Comparison of ENCODE assay signal across 11 cellular contexts in genomic region chr1:36115200-36115669, GRCh38. TPM values are rescaled to one million over a fixed set of nuclear protein-coding genes. Genes with fewer than 3 reads are reported as not detected.
DNase-seq lines count a peak whose midpoint lies in the region; TF ChIP-seq lines count a peak whose summit lies in the region.
"Had no signal": no experiment of that assay in that cellular context is flagged by ENCODE, and none has a peak within 500 bp of the region (broad histone marks: within the 10 kb centered on the region; RNA-seq: fewer than 3 reads in every experiment).

No MANE protein-coding gene starts in this region.

- no peak overlapping the region for H3K4me2 ChIP-seq in trophoblast cell (ENCODE audit: low read length)
- H3K4me2 ChIP-seq: KMS-11 had no signal

- H2BK120ac ChIP-seq in trophoblast cell (ENCODE audit: insufficient read depth, low read length, poor library complexity) = no peak overlapping the region

- H3K4me1 ChIP-seq in NT2/D1 (ENCODE audit: insufficient read depth, insufficient read length) = peaks cover 36% of the 10 kb centered on the region
- H3K4me1 ChIP-seq in trophoblast cell (ENCODE audit: control insufficient read depth in 1 of 2, insufficient read depth in 2 of 2, low read length in 2 of 2) = peaks cover 12 to 19% of the 10 kb centered on the region in 2 experiments
- H3K4me1 ChIP-seq in A673 (ENCODE audit: insufficient read depth, low read length, poor library complexity, severe bottlenecking) = no peaks in the 10 kb centered on the region

- TF ChIP-seq CTCF in fibroblast of mammary gland (conservative IDR thresholded peaks at IDR 0.05; ENCODE audit: control insufficient read depth, insufficient read depth, low read depth, low read length) (no peak), A673 (conservative IDR thresholded peaks at IDR 0.05; ENCODE audit: low read depth, low read length) (no peak)

- no peak overlapping the region for H3K4ac ChIP-seq in trophoblast cell (ENCODE audit: low read depth, low read length)

- peak overlapping the region; percentile 7 for H4K8ac ChIP-seq in trophoblast cell (ENCODE audit: low read depth, low read length)

- H3K9ac ChIP-seq in NT2/D1 (ENCODE audit: insufficient read length, low read depth) (peak overlapping the region; percentile 34), trophoblast cell (ENCODE audit: low read length) (no peak overlapping the region)
- H3K9ac ChIP-seq: KMS-11 had no signal

- H3K36me3 ChIP-seq in NT2/D1 (ENCODE audit: insufficient read depth, insufficient read length, low read length) (no peaks in the 10 kb centered on the region), trophoblast cell (ENCODE audit: control insufficient read depth in 1 of 2, insufficient read depth in 2 of 2, low read length in 2 of 2) (no peaks in the 10 kb centered on the region), A673 (ENCODE audit: insufficient read depth, low read length, poor library complexity, severe bottlenecking) (no peaks in the 10 kb centered on the region)

- H2AFZ ChIP-seq in trophoblast cell (ENCODE audit: insufficient read depth, low read length, poor library complexity) = no peak overlapping the region

- H3K27ac ChIP-seq in trophoblast cell (ENCODE audit: low read depth, low read length) (no peak overlapping the region), A673 (ENCODE audit: low read depth, low read length, poor library complexity, severe bottlenecking) (no peak overlapping the region)
- H3K27ac ChIP-seq: KMS-11 had no signal

- POLR2A ChIA-PET in A673 (lab: Charles Lee; ENCODE audit: low non-redundant PET) = no interaction called here

- H3K14ac ChIP-seq in trophoblast cell (ENCODE audit: low read length) = no peak overlapping the region

- no TSS peak for BruUV-seq in A673 (replicated peaks; lab: Mats Ljungman, UMichigan)

- H3K79me2 ChIP-seq in trophoblast cell (ENCODE audit: control insufficient read depth, insufficient read depth, low read length, poor library complexity) = no peaks in the 10 kb centered on the region

- DNase-seq in C1 segment of cervical spinal cord (lab: John Stamatoyannopoulos, UW) (peak in 10 of 14 donors; percentile 16 to 86 (median 37)), NT2/D1 (ENCODE audit: low read depth, low spot score) (no peak), fibroblast of mammary gland (ENCODE audit: low read depth) (peak; percentile 54), trophoblast cell (no peak), SW 1271 (lab: John Stamatoyannopoulos, UW) (no peak), NCI-H774 (lab: John Stamatoyannopoulos, UW) (no peak), A673 (ENCODE audit: low spot score) (no peak), NCI-H510A (lab: John Stamatoyannopoulos, UW) (no peak)
- DNase-seq: PC-3 had no signal

- no peak overlapping the region for H2BK5ac ChIP-seq in trophoblast cell (ENCODE audit: low read depth, low read length, poor library complexity)

- H3K27me3 ChIP-seq in NT2/D1 (ENCODE audit: insufficient read depth, insufficient read length) (no peaks in the 10 kb centered on the region), trophoblast cell (ENCODE audit: insufficient read depth, low read length) (no peaks in the 10 kb centered on the region), A673 (replicated peaks; ENCODE audit: insufficient read depth, low read depth, low read length, poor library complexity) (no peaks in the 10 kb centered on the region)

- no peak overlapping the region for H4K12ac ChIP-seq in trophoblast cell (ENCODE audit: low read depth, low read length)

- CTCF ChIA-PET in A673 (lab: Charles Lee) = interaction anchor here (1.1 kb wide), 1 partner anchor 20 kb away, joined by 4 read pairs; no protein-coding TSS in a partner anchor

- no peaks in the 10 kb centered on the region for H3K79me1 ChIP-seq in trophoblast cell (ENCODE audit: low read length)

- H4K91ac ChIP-seq in trophoblast cell (ENCODE audit: low read depth, low read length) = no peak overlapping the region

- no peaks in the 10 kb centered on the region for H3K9me3 ChIP-seq in NT2/D1 (ENCODE audit: insufficient read depth, low read length)
- H3K9me3 ChIP-seq in trophoblast cell (ENCODE audit: insufficient read depth, low read depth, low read length) = no peaks in the 10 kb centered on the region
- no peaks in the 10 kb centered on the region for H3K9me3 ChIP-seq in A673 (ENCODE audit: low read depth, low read length, poor library complexity, severe bottlenecking)

- H2BK12ac ChIP-seq in trophoblast cell (ENCODE audit: low read length) = no peak overlapping the region

- no peak overlapping the region for H3K18ac ChIP-seq in trophoblast cell (ENCODE audit: low read length)

- intact Hi-C loops in A673 (cut with micrococcal nuclease; ENCODE audit: unreplicated experiment) = no loop called here

- no peak overlapping the region for H3K23ac ChIP-seq in trophoblast cell (ENCODE audit: low read length)

- WGBS in trophoblast cell (ENCODE audit: extremely low coverage, insufficient coverage, insufficient read length) = no CpG with 5 or more reads among the region's 18 CpGs

- H3K4me3 ChIP-seq in NT2/D1 (ENCODE audit: insufficient read length, low read depth) = no peak overlapping the region
- H3K4me3 ChIP-seq in fibroblast of mammary gland (ENCODE audit: control insufficient read depth, low read depth, low read length) = no peak overlapping the region
- H3K4me3 ChIP-seq in trophoblast cell (ENCODE audit: low read depth, low read length) = no peak overlapping the region
- no peak overlapping the region for H3K4me3 ChIP-seq in A673 (ENCODE audit: low read depth, low read length, poor library complexity, severe bottlenecking)

- H2AK5ac ChIP-seq in trophoblast cell (ENCODE audit: low read length) = no peak overlapping the region

RNA-seq across cellular contexts. Expression of gene COL8A2, which starts 9.8 kb away (rescaled TPM):
- polyA plus RNA-seq in trophoblast cell (2013) = 0.25 and 0.27 TPM in 2 replicates
- 0.22 and 0.24 TPM in 2 replicates for total RNA-seq in A673 (2021)

RNA-seq across cellular contexts. Expression of gene ADPRS, which starts 26.5 kb away (rescaled TPM):
- 14.7 and 16.2 TPM in 2 replicates for polyA plus RNA-seq in trophoblast cell (2013)
- 34.2 and 37.2 TPM in 2 replicates for total RNA-seq in A673 (2021)

RNA-seq across cellular contexts. Expression of gene TEKT2, which starts 31.3 kb away (rescaled TPM):
- polyA plus RNA-seq in trophoblast cell (2013) = 0.36 and 0.49 TPM in 2 replicates
- total RNA-seq in A673 (2021) = 2.8 and 4.6 TPM in 2 replicates
- total RNA-seq: natural killer cell treated with Interleukin-12 subunit alpha and Interleukin-12 subunit beta and Interleukin-15 and Interleukin-18, amount 100 ng/mL, for 72 hours; PC-3 had no signal

RNA-seq across cellular contexts. Expression of gene TRAPPC3, which starts 34.1 kb away (rescaled TPM):
- 62.9 and 66.9 TPM in 2 replicates for polyA plus RNA-seq in trophoblast cell (2013)
- total RNA-seq in A673 (2021) = 86.5 and 86.6 TPM in 2 replicates

RNA-seq across cellular contexts. Expression of gene MAP7D1, which starts 40.7 kb away (rescaled TPM):
- 96.6 and 97.6 TPM in 2 replicates for polyA plus RNA-seq in trophoblast cell (2013)
- 192 and 206 TPM in 2 replicates for total RNA-seq in A673 (2021)

Comparison
In these comparisons a context has a peak if more than half of its experiments do, and no peak if none do; other contexts are left out.
1. DNase-seq: peak in C1 segment of cervical spinal cord (10 of 14) and fibroblast of mammary gland (single experiment); none in NT2/D1 (single experiment), trophoblast cell (0 of 2), SW 1271 (0 of 2), NCI-H774 (single experiment), A673 (single experiment) and NCI-H510A (single experiment).